Comparison of ENCODE assay signal across 8 cellular contexts in genomic region chr22:49852568-49852897, GRCh38. TPM values are rescaled to one million over a fixed set of nuclear protein-coding genes. Genes with fewer than 3 reads are reported as not detected.
DNase-seq lines count a peak whose midpoint lies in the region; ATAC-seq and TF ChIP-seq lines count a peak whose summit lies in the region.
"Not testable (repeated sequence)": the region's sequence is repeated elsewhere in the genome, so short reads cannot be mapped to it uniquely, and the experiment has no call there.

No MANE protein-coding gene starts in this region.

- not testable (repeated sequence) for ATAC-seq in CD4-positive, alpha-beta T cell (ENCODE audit: poor library complexity); thoracic aorta (ENCODE audit: insufficient number of reproducible peaks, low FRiP score, low read depth)

- TF ChIP-seq RAD21 in liver (IDR thresholded peaks at IDR 0.05): not testable (repeated sequence)

- H3K9me3 ChIP-seq in CD4-positive, alpha-beta T cell (ENCODE audit: control insufficient read depth, low read length); WERI-Rb-1 (ENCODE audit: severe bottlenecking); esophagus (ENCODE audit: control insufficient read depth in 2 of 2, insufficient read depth in 1 of 2, low read depth in 1 of 2, low read length in 1 of 2); liver (ENCODE audit: control insufficient read depth in 4 of 4, low read length in 3 of 4); thoracic aorta: not testable (repeated sequence)

- H2AFZ ChIP-seq in KMS-11 (ENCODE audit: low read depth): peak overlapping the region; percentile 74

- not testable (repeated sequence) for TF ChIP-seq CTCF in CD4-positive, alpha-beta T cell (IDR thresholded peaks at IDR 0.05); KMS-11 (conservative IDR thresholded peaks at IDR 0.05; ENCODE audit: low read depth, low read length); WERI-Rb-1 (IDR thresholded peaks at IDR 0.05; ENCODE audit: low read depth, low read length); astrocyte of the spinal cord (IDR thresholded peaks at IDR 0.05; ENCODE audit: low read depth, low read length); liver (IDR thresholded peaks at IDR 0.05; ENCODE audit: low read depth, low read length, missing input control); osteocyte (IDR thresholded peaks at IDR 0.05); thoracic aorta (IDR thresholded peaks at IDR 0.05)

- peaks cover 42% of the 10 kb centered on the region for H3K4me1 Mint-ChIP-seq in CD4-positive, alpha-beta T cell (ENCODE audit: low read depth)
- H3K4me1 Mint-ChIP-seq in osteocyte (ENCODE audit: unreplicated experiment): peaks cover 30% of the 10 kb centered on the region

- peaks cover 13% of the 10 kb centered on the region for H3K4me1 ChIP-seq in KMS-11 (ENCODE audit: low read depth, poor library complexity, severe bottlenecking)
- peaks cover 7 to 20% of the 10 kb centered on the region in 2 donors for H3K4me1 ChIP-seq in esophagus (ENCODE audit: control insufficient read depth in 2 of 2, insufficient read depth in 2 of 2, low read length in 1 of 2)
- peaks cover 16 to 44% (median 24%) of the 10 kb centered on the region in 4 donors for H3K4me1 ChIP-seq in liver (ENCODE audit: control insufficient read depth in 4 of 4, insufficient read depth in 4 of 4, low read length in 3 of 4)
- H3K4me1 ChIP-seq in thoracic aorta (ENCODE audit: control insufficient read depth in 1 of 2, low read depth in 2 of 2): peaks cover 17 to 46% of the 10 kb centered on the region in 2 donors

- WGBS in esophagus, 2 donors: 54 to 60% methylated on average over 13 of the region's 13 CpGs
- WGBS in liver: 34% methylated on average over 13 of the region's 13 CpGs

- POLR2A ChIA-PET in CD4-positive, alpha-beta T cell (lab: Charles Lee): interaction anchor here (1.0 to 1.4 kb wide), 2 partner anchors 26 to 48 kb away, joined by 3 to 4 read pairs; no protein-coding TSS in a partner anchor

- CTCF ChIA-PET in CD4-positive, alpha-beta T cell (lab: Charles Lee): not testable (repeated sequence)

- H3K27me3 Mint-ChIP-seq in CD4-positive, alpha-beta T cell: not testable (repeated sequence)
- peaks cover 20% of the 10 kb centered on the region for H3K27me3 Mint-ChIP-seq in osteocyte (ENCODE audit: unreplicated experiment)

- H3K36me3 ChIP-seq in KMS-11 (ENCODE audit: insufficient read depth); esophagus (ENCODE audit: control insufficient read depth in 2 of 2, insufficient read depth in 2 of 2, low read length in 1 of 2); liver (ENCODE audit: control insufficient read depth in 4 of 4, insufficient read depth in 3 of 4, low read depth in 1 of 4, low read length in 3 of 4); thoracic aorta: not testable (repeated sequence)
- H3K36me3 ChIP-seq in WERI-Rb-1: peaks cover 23% of the 10 kb centered on the region

- peak overlapping the region; percentile 88 for H3K27ac ChIP-seq in CD4-positive, alpha-beta T cell (ENCODE audit: low read depth, low read length)
- H3K27ac ChIP-seq in KMS-11: peak overlapping the region; percentile 98
- peak overlapping the region; percentile 98 for H3K27ac ChIP-seq in WERI-Rb-1
- H3K27ac ChIP-seq in esophagus (ENCODE audit: low read depth in 2 of 2, low read length in 1 of 2): peak overlapping the region; percentile 89 to 95
- peak overlapping the region; percentile 98 to 99 for H3K27ac ChIP-seq in liver (ENCODE audit: low read depth in 1 of 2, low read length in 2 of 2)
- peak overlapping the region; percentile 87 to 94 for H3K27ac ChIP-seq in thoracic aorta

- peak overlapping the region; percentile 79 for H3K4me3 Mint-ChIP-seq in CD4-positive, alpha-beta T cell
- peak overlapping the region; percentile 70 for H3K4me3 Mint-ChIP-seq in osteocyte (ENCODE audit: unreplicated experiment)

- intact Hi-C loops in CD4-positive, alpha-beta T cell (cut with DNase I, micrococcal nuclease): loop anchor here (2.0 to 10.0 kb wide), 3 partner anchors 48 to 66 kb away; partner anchors contain the start of genes ALG12 (in 2 of the 2) and CRELD2 (in 2 of the 2)

- peak overlapping the region; percentile 63 for H3K4me2 ChIP-seq in KMS-11

- in situ Hi-C loops in astrocyte of the spinal cord (cut with HindIII; ENCODE audit: low sequenced_read_pairs): not testable (repeated sequence)

- not testable (repeated sequence) for H3K9me3 Mint-ChIP-seq in CD4-positive, alpha-beta T cell; osteocyte (ENCODE audit: unreplicated experiment)

- not testable (repeated sequence) for DNase-seq in CD4-positive, alpha-beta T cell; WERI-Rb-1; astrocyte of the spinal cord (ENCODE audit: low read depth, low spot score); osteocyte (ENCODE audit: extremely low spot score, unreplicated experiment); thoracic aorta (ENCODE audit: low spot score)

- not testable (repeated sequence) for H4K20me1 ChIP-seq in KMS-11 (ENCODE audit: insufficient read depth)

- H3K27me3 ChIP-seq in CD4-positive, alpha-beta T cell (ENCODE audit: control insufficient read depth, insufficient read depth, low read length); KMS-11 (ENCODE audit: insufficient read depth, low read depth); WERI-Rb-1 (ENCODE audit: insufficient read depth, low read depth, severe bottlenecking); liver (ENCODE audit: control insufficient read depth in 4 of 4, insufficient read depth in 4 of 4, low read length in 3 of 4); thoracic aorta (replicated peaks; ENCODE audit: insufficient read depth): not testable (repeated sequence)
- peaks cover 0 to 13% of the 10 kb centered on the region in 2 donors for H3K27me3 ChIP-seq in esophagus (ENCODE audit: control insufficient read depth in 1 of 2, insufficient read depth in 2 of 2, low read length in 2 of 2)

- H3K4me3 ChIP-seq in KMS-11 (IDR thresholded peaks at IDR 0.05; ENCODE audit: insufficient read depth, low read depth, low read length): not testable (repeated sequence)
- H3K4me3 ChIP-seq in WERI-Rb-1 (ENCODE audit: low read depth, low read length): peak overlapping the region; percentile 81
- H3K4me3 ChIP-seq in astrocyte of the spinal cord (ENCODE audit: low read depth, low read length): peak overlapping the region; percentile 52
- peak overlapping the region in 1 of 2 donors; percentile 78 for H3K4me3 ChIP-seq in esophagus (ENCODE audit: low read depth in 1 of 2, low read length in 2 of 2)
- H3K4me3 ChIP-seq in liver (ENCODE audit: low read depth in 1 of 3, low read length in 3 of 3): peak overlapping the region; percentile 56 to 79 (median 59)
- H3K4me3 ChIP-seq in thoracic aorta: peak overlapping the region; percentile 88

- H3K27ac Mint-ChIP-seq in CD4-positive, alpha-beta T cell: peak overlapping the region; percentile 76
- peak overlapping the region; percentile 38 for H3K27ac Mint-ChIP-seq in osteocyte (ENCODE audit: unreplicated experiment)

- peak overlapping the region; percentile 94 for H3K9ac ChIP-seq in KMS-11
- peak overlapping the region; percentile 83 to 90 for H3K9ac ChIP-seq in liver (ENCODE audit: low read depth in 1 of 2, low read length in 2 of 2)

- peaks cover 10% of the 10 kb centered on the region for H3K36me3 Mint-ChIP-seq in CD4-positive, alpha-beta T cell (ENCODE audit: low read depth)
- not testable (repeated sequence) for H3K36me3 Mint-ChIP-seq in osteocyte (ENCODE audit: unreplicated experiment)

- peaks cover 27% of the 10 kb centered on the region for H3K79me2 ChIP-seq in KMS-11 (ENCODE audit: insufficient read depth, low read depth)

TF ChIP-seq in liver, 16 proteins besides CTCF, POLR2A, EP300 and RAD21:
- TF ChIP-seq TAF1 (conservative IDR thresholded peaks at IDR 0.05): peak; percentile 2

RNA-seq across cellular contexts. Expression of gene ZBED4, which starts 1.1 kb away (rescaled TPM):
- 10 to 100 TPM; 14.8 to 15.0 TPM for total RNA-seq in CD4-positive, alpha-beta T cell
- polyA plus RNA-seq in esophagus (1 to 10 TPM; 4.7 to 4.9 TPM), liver (1 to 10 TPM; 2.1 to 3.0 TPM)
- total RNA-seq in liver (10 to 100 TPM in 1 of 2 donors, 1 to 10 TPM in 1; 6.5 to 10.3 TPM), osteocyte (17.2 and 17.3 TPM in 2 replicates), thoracic aorta (10 to 100 TPM in 1 of 2 donors, 1 to 10 TPM in 1; 9.2 to 15.1 TPM)

RNA-seq across cellular contexts. Expression of gene BRD1, which starts 24.9 kb away (rescaled TPM):
- 100 to 1,000 TPM; 129 to 130 TPM for total RNA-seq in CD4-positive, alpha-beta T cell
- polyA plus RNA-seq in esophagus (10 to 100 TPM; 17.7 to 23.5 TPM), liver (1 to 10 TPM; 3.3 to 7.5 TPM)
- total RNA-seq in liver (10 to 100 TPM; 15.7 to 20.7 TPM), osteocyte (34.3 and 40.6 TPM in 2 replicates), thoracic aorta (10 to 100 TPM; 32.1 to 61.5 TPM)
